20 cellular contexts compared by ENCODE assay signal in the genomic region with DNA sequence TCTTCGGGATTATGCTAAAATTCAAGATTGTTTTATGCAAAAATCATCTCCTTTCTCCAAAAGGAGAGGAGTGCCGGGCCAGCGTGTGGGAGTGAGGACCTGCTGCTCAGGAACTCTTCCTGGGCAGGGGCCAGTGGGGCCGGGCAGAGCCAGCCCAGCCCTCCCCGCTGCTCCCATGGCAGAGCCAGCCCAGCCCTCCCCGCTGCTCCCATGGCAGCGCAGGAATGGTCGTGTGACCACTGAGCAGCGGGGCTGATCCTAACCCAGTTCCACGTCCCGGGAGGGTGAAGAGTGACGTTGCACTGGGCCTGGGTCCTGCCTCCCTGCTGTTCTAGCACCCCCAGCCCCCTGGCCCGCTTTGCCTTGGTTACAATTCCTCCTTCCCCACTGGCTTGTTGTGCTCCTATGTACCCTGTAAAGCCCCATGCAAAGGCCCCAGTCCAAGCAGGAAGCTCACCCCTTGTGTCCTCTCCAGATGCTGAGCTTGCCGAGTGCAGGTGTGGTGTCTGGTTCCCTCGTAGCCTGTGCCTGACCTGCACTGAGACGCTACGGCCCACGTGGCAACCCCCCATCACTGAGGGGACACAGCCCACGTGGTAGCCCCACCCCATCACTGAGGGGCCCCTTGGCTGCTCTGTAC. TPM values are rescaled to one million over a fixed set of nuclear protein-coding genes. Genes with fewer than 3 reads are reported as not detected.
DNase-seq lines count a peak whose midpoint lies in the region; ATAC-seq and TF ChIP-seq lines count a peak whose summit lies in the region.
"Had no signal": no experiment of that assay in that cellular context is flagged by ENCODE, and none has a peak within 500 bp of the region (broad histone marks: within the 10 kb centered on the region; RNA-seq: fewer than 3 reads in every experiment).

No MANE protein-coding gene starts in this region.

- no peaks in the 10 kb centered on the region for H3K9me2 ChIP-seq in Karpas-422 (replicated peaks; ENCODE audit: insufficient read depth, low read length)

- H2AFZ ChIP-seq in Karpas-422 (ENCODE audit: low read length): no peak overlapping the region

- 83 to 90% (median 85%) methylated on average over 15 to 19 of the region's 19 CpGs for WGBS in spleen, 5 donors

- TF ChIP-seq CTCF in right atrium auricular region (IDR thresholded peaks at IDR 0.05): no peak
- TF ChIP-seq CTCF in spleen (IDR thresholded peaks at IDR 0.05 in 8 of 11, conservative IDR thresholded peaks at IDR 0.05 in 3 of 11): no peak

- no peak for TF ChIP-seq POLR2A in spleen (IDR thresholded peaks at IDR 0.05)

- intact Hi-C loops in spleen (cut with DNase I; ENCODE audit: low total_unique reads): no loop called here

- H3K9ac ChIP-seq in Karpas-422 (ENCODE audit: low read length): no peak overlapping the region
- H3K9ac ChIP-seq: KMS-11 had no signal

- H3K4me3 ChIP-seq in right atrium auricular region (no peak overlapping the region), spleen (no peak overlapping the region), Karpas-422 (ENCODE audit: low read length) (no peak overlapping the region)
- H3K4me3 ChIP-seq: esophagus squamous epithelium, Peyer's patch had no signal

- no peaks in the 10 kb centered on the region for H4K20me1 ChIP-seq in Karpas-422 (ENCODE audit: insufficient read depth, low read depth, low read length)

- H3K27me3 ChIP-seq in right atrium auricular region (no peaks in the 10 kb centered on the region), spleen (replicated peaks in 1 of 7) (peaks cover 0 to 9% (median 0%) of the 10 kb centered on the region in 7 donors), Karpas-422 (ENCODE audit: low read length) (no peaks in the 10 kb centered on the region)
- H3K27me3 ChIP-seq: Peyer's patch had no signal

- H3K9me3 ChIP-seq in right atrium auricular region: no peaks in the 10 kb centered on the region
- no peaks in the 10 kb centered on the region for H3K9me3 ChIP-seq in spleen
- H3K9me3 ChIP-seq in Karpas-422 (ENCODE audit: low read length): no peaks in the 10 kb centered on the region
- H3K9me3 ChIP-seq: Caco-2, esophagus squamous epithelium, Peyer's patch had no signal

- H3K79me2 ChIP-seq in Karpas-422 (ENCODE audit: low read length): no peaks in the 10 kb centered on the region

- DNase-seq in activated CD8-positive, alpha-beta memory T cell treated with anti-CD3 and anti-CD28 coated beads for 24 hours: peak; percentile 56
- DNase-seq in activated CD8-positive, alpha-beta memory T cell treated with anti-CD3 and anti-CD28 coated beads, Interleukin-2, amount 50 U/mL, for 48 hours: no peak
- DNase-seq in NCI-H2196 treated with DMSO at 0.1 percent for 48 hours (lab: John Stamatoyannopoulos, UW; ENCODE audit: unreplicated experiment) (peak; percentile 64), right atrium auricular region (ENCODE audit: low spot score) (peak; percentile 44), spleen (peak; percentile 62), Karpas-422 (no peak)
- DNase-seq: activated CD4-positive, alpha-beta T cell treated with anti-CD3 and anti-CD28 coated beads, Interleukin-2, amount 10 ng/mL, durations not matched to agents 7 days and 5 days; esophagus squamous epithelium; HFFc6; kidney glomerular epithelial cell; NCI-H146; NCI-H524 had no signal

- H3K36me3 ChIP-seq in right atrium auricular region: no peaks in the 10 kb centered on the region
- H3K36me3 ChIP-seq in spleen: no peaks in the 10 kb centered on the region
- no peaks in the 10 kb centered on the region for H3K36me3 ChIP-seq in Karpas-422 (ENCODE audit: insufficient read depth, low read length)
- H3K36me3 ChIP-seq: esophagus squamous epithelium, Peyer's patch had no signal

- ATAC-seq in GM19035 (IDR thresholded peaks at IDR 0.05; ENCODE audit: unreplicated experiment) (no peak), GM18502 (IDR thresholded peaks at IDR 0.05; ENCODE audit: poor library complexity, unreplicated experiment) (no peak)

- H3K4me2 ChIP-seq in Karpas-422 (ENCODE audit: low read depth, low read length, poor library complexity, severe bottlenecking): no peak overlapping the region
- H3K4me2 ChIP-seq: KMS-11 had no signal

- H3K4me1 ChIP-seq in right atrium auricular region (no peaks in the 10 kb centered on the region), spleen (peaks cover 0 to under 1% (median 0%) of the 10 kb centered on the region in 6 donors), Karpas-422 (ENCODE audit: low read length) (no peaks in the 10 kb centered on the region)
- H3K4me1 ChIP-seq: esophagus squamous epithelium, Peyer's patch had no signal

- no peak overlapping the region for H3K27ac ChIP-seq in right atrium auricular region
- H3K27ac ChIP-seq in spleen: no peak overlapping the region
- H3K27ac ChIP-seq in Karpas-422 (ENCODE audit: low read length): no peak overlapping the region
- H3K27ac ChIP-seq: esophagus squamous epithelium, KMS-11, Peyer's patch had no signal

RNA-seq across cellular contexts. Expression of a gene that starts 11.4 kb away (rescaled TPM):
- total RNA-seq in right atrium auricular region: under 1 TPM in 1 of 2 donors, not detected in 1; 0.31 TPM
- total RNA-seq in spleen: 1 to 10 TPM in 2 of 7 donors, under 1 TPM in 2, not detected in 3; 0.32 to 1.9 (median 0.85) TPM
- polyA plus RNA-seq in spleen: under 1 TPM; 0.04 to 0.22 (median 0.08) TPM
- not detected in 2 replicates for total RNA-seq in Karpas-422 (2014; rRNA removed; shearing (Covaris generic); ENCODE audit: low replicate concordance)
- total RNA-seq: esophagus squamous epithelium had no signal

RNA-seq across cellular contexts. Expression of a gene that starts 20.9 kb away (rescaled TPM):
- total RNA-seq in right atrium auricular region (1 to 10 TPM in 1 of 2 donors, under 1 TPM in 1; 0.56 to 1.1 TPM), spleen (under 1 TPM in 2 of 7 donors, not detected in 5; 0.25 to 0.85 TPM)
- not detected for polyA plus RNA-seq in spleen
- not detected in 2 replicates for total RNA-seq in Karpas-422 (2014; rRNA removed; shearing (Covaris generic); ENCODE audit: low replicate concordance)
- total RNA-seq: activated CD4-positive, alpha-beta T cell treated with anti-CD3 and anti-CD28 coated beads, Interleukin-2, amount 10 ng/mL, durations not matched to agents 7 days and 5 days; aorta; myocyte; urinary bladder had no signal
- polyA plus RNA-seq: aorta, urinary bladder had no signal

Comparison
In these comparisons a context has a peak if more than half of its experiments do, and no peak if none do; other contexts are left out.
1. DNase-seq: peak in activated CD8-positive, alpha-beta memory T cell treated with anti-CD3 and anti-CD28 coated beads for 24 hours (single experiment), NCI-H2196 treated with DMSO at 0.1 percent for 48 hours (single experiment), right atrium auricular region (single experiment) and spleen (single experiment); none in activated CD8-positive, alpha-beta memory T cell treated with anti-CD3 and anti-CD28 coated beads, Interleukin-2, amount 50 U/mL, for 48 hours (single experiment) and Karpas-422 (single experiment).